Comparison of ENCODE assay signal across 17 cellular contexts in the genomic region with DNA sequence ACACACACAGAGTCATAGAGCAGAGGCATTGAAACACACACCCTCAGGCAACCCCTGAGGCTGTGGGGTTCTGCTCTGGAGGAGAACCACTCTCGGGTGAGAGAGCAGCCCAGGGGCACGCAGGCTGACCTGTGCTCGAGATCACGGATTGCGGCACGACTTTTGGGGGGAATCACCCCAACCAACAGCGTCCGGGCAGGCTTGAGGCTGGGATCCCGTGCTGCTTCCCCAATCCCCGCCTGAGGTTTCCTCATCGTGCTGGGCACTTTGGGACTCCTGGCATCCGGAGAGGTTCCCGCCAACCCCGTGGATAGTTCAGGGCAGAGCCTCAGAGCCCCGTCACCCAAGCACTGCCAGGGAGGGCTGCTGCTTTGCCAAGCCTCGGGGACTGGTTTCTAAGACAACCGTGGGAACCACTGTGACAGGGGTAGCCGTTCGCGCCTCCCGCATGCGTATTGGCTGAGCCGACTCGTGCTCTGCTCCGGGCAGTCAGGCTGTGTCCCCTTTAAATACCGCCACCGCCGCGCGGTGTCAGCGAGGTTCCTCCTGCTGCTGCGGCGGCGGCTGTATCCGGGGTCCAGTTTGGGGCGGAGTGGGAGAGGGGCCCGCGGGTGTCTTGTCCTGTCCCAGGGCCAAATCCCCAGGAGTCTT.
A peak's percentile ranks its signal among the peaks of the same experiment; 100 is the strongest.
DNase-seq lines count a peak whose midpoint lies in the region; ATAC-seq and TF ChIP-seq lines count a peak whose summit lies in the region.
"Had no signal": no experiment of that assay in that cellular context is flagged by ENCODE, and none has a peak within 500 bp of the region (broad histone marks: within the 10 kb centered on the region; RNA-seq: fewer than 3 reads in every experiment).

No MANE protein-coding gene starts in this region.

- no peak overlapping the region for H3K14ac ChIP-seq in mesenchymal stem cell (ENCODE audit: low read length in 2 of 2)

- H3K4me1 ChIP-seq in mesenchymal stem cell (ENCODE audit: control insufficient read depth, insufficient read depth, low read depth, low read length), result no peaks in the 10 kb centered on the region
- no peaks in the 10 kb centered on the region for H3K4me1 ChIP-seq in CD8-positive, alpha-beta T cell (ENCODE audit: insufficient read depth, low read length)
- H3K4me1 ChIP-seq: transverse colon had no signal

- H3K23ac ChIP-seq in mesenchymal stem cell (ENCODE audit: low read length in 2 of 2), result no peak overlapping the region

- no peak overlapping the region for H3K27ac ChIP-seq in mesenchymal stem cell (ENCODE audit: low read length, poor library complexity, severe bottlenecking)
- no peak overlapping the region for H3K27ac ChIP-seq in CD8-positive, alpha-beta T cell (ENCODE audit: low read depth, low read length)
- H3K27ac ChIP-seq: transverse colon had no signal

- peak overlapping the region in 1 of 2 experiments; percentile 34 for H3K4me3 ChIP-seq in mesenchymal stem cell (ENCODE audit: insufficient read depth in 1 of 2, low read depth in 1 of 2, low read length in 2 of 2)
- no peak overlapping the region for H3K4me3 ChIP-seq in CD8-positive, alpha-beta T cell (ENCODE audit: low read depth, low read length)
- H3K4me3 ChIP-seq: transverse colon had no signal

- no peak overlapping the region for H2AK5ac ChIP-seq in mesenchymal stem cell (ENCODE audit: low read length, severe bottlenecking)

- ATAC-seq in Right ventricle myocardium superior (ENCODE audit: poor library complexity), result no peak
- no peak for ATAC-seq in activated CD4-positive, alpha-beta T cell treated with anti-CD3 and anti-CD28 coated beads for 36 hours
- ATAC-seq in CD8-positive, alpha-beta T cell, result no peak

- H3K4me3 Mint-ChIP-seq in chondrocyte (ENCODE audit: unreplicated experiment), result no peak overlapping the region
- H3K4me3 Mint-ChIP-seq in activated CD4-positive, alpha-beta T cell treated with anti-CD3 and anti-CD28 coated beads for 36 hours, result no peak overlapping the region
- no peak overlapping the region for H3K4me3 Mint-ChIP-seq in CD8-positive, alpha-beta T cell
- H3K4me3 Mint-ChIP-seq: activated naive CD8-positive, alpha-beta T cell treated with anti-CD3 and anti-CD28 coated beads, Interleukin-2, amount 10 ng/mL, durations not matched to agents 7 days and 5 days; central memory CD8-positive, alpha-beta T cell had no signal

- CTCF ChIA-PET in activated CD4-positive, alpha-beta T cell treated with anti-CD3 and anti-CD28 coated beads for 36 hours (lab: Charles Lee), result no interaction called here
- CTCF ChIA-PET in CD8-positive, alpha-beta T cell (lab: Charles Lee), result no interaction called here

- H2BK5ac ChIP-seq in mesenchymal stem cell (ENCODE audit: low read depth, low read length, poor library complexity, severe bottlenecking), result no peak overlapping the region

- no peaks in the 10 kb centered on the region for H3K27me3 Mint-ChIP-seq in chondrocyte (ENCODE audit: low read depth)
- H3K27me3 Mint-ChIP-seq in activated CD4-positive, alpha-beta T cell treated with anti-CD3 and anti-CD28 coated beads for 36 hours, result no peaks in the 10 kb centered on the region
- H3K27me3 Mint-ChIP-seq in CD8-positive, alpha-beta T cell (ENCODE audit: low read depth), result no peaks in the 10 kb centered on the region
- H3K27me3 Mint-ChIP-seq: activated naive CD8-positive, alpha-beta T cell treated with anti-CD3 and anti-CD28 coated beads, Interleukin-2, amount 10 ng/mL, durations not matched to agents 7 days and 5 days; central memory CD8-positive, alpha-beta T cell had no signal

- intact Hi-C loops in Right ventricle myocardium superior (cut with DNase I), result no loop called here
- intact Hi-C loops in cardiac septum (cut with DNase I), result no loop called here
- intact Hi-C loops in activated CD4-positive, alpha-beta T cell treated with anti-CD3 and anti-CD28 coated beads for 36 hours (cut with DNase I, micrococcal nuclease), result no loop called here
- intact Hi-C loops in CD8-positive, alpha-beta T cell (cut with DNase I, micrococcal nuclease), result no loop called here

- H3K27me3 ChIP-seq in mesenchymal stem cell (ENCODE audit: control insufficient read depth in 1 of 2, insufficient read depth in 1 of 2, low read length in 2 of 2), result no peaks in the 10 kb centered on the region
- H3K27me3 ChIP-seq in CD8-positive, alpha-beta T cell (ENCODE audit: insufficient read depth, low read length), result no peaks in the 10 kb centered on the region
- H3K27me3 ChIP-seq: transverse colon had no signal

- H3K4me2 ChIP-seq in mesenchymal stem cell (ENCODE audit: low read length, poor library complexity, severe bottlenecking), result no peak overlapping the region

- DNase-seq in Right ventricle myocardium superior (peak; percentile 50), cardiac septum (ENCODE audit: low spot score) (no peak), chondrocyte (ENCODE audit: low spot score) (peak; percentile 99), mesenchymal stem cell (no peak), G401 (ENCODE audit: low spot score) (no peak), SW480 (ENCODE audit: low spot score) (no peak)
- DNase-seq in activated CD4-positive, alpha-beta T cell treated with anti-CD3 and anti-CD28 coated beads for 36 hours, result no peak
- no peak for DNase-seq in CD8-positive, alpha-beta T cell
- DNase-seq: activated naive CD8-positive, alpha-beta T cell treated with anti-CD3 and anti-CD28 coated beads, Interleukin-2, amount 10 ng/mL, durations not matched to agents 7 days and 5 days; hypothalamus; IMR-90; NCI-H1417 treated with DMSO at 0.1 percent for 48 hours; NCI-H524 treated with DMSO at 0.1 percent for 48 hours; occipital lobe; SIG-M5; transverse colon had no signal

- no peak overlapping the region for H3K9ac ChIP-seq in mesenchymal stem cell (ENCODE audit: low read length)

- no peak overlapping the region for H4K8ac ChIP-seq in mesenchymal stem cell (ENCODE audit: low read length)

- no peak overlapping the region for H3K18ac ChIP-seq in mesenchymal stem cell (ENCODE audit: low read depth in 1 of 2, low read length in 2 of 2)

- no peaks in the 10 kb centered on the region for H3K4me1 Mint-ChIP-seq in chondrocyte (ENCODE audit: low read depth)
- no peaks in the 10 kb centered on the region for H3K4me1 Mint-ChIP-seq in activated CD4-positive, alpha-beta T cell treated with anti-CD3 and anti-CD28 coated beads for 36 hours
- H3K4me1 Mint-ChIP-seq in CD8-positive, alpha-beta T cell (ENCODE audit: low read depth), result no peaks in the 10 kb centered on the region
- H3K4me1 Mint-ChIP-seq: activated naive CD8-positive, alpha-beta T cell treated with anti-CD3 and anti-CD28 coated beads, Interleukin-2, amount 10 ng/mL, durations not matched to agents 7 days and 5 days; central memory CD8-positive, alpha-beta T cell had no signal

- WGBS in mesenchymal stem cell, result 91% methylated on average over 38 of the region's 38 CpGs

- H2BK15ac ChIP-seq in mesenchymal stem cell (ENCODE audit: low read depth, poor library complexity, severe bottlenecking), result no peak overlapping the region

- no peak overlapping the region for H2AFZ ChIP-seq in mesenchymal stem cell (ENCODE audit: low read depth, low read length)

- TF ChIP-seq CTCF in chondrocyte (IDR thresholded peaks at IDR 0.05), result no peak
- no peak for TF ChIP-seq CTCF in CD8-positive, alpha-beta T cell (IDR thresholded peaks at IDR 0.05)

- H3K4ac ChIP-seq in mesenchymal stem cell (ENCODE audit: low read depth in 1 of 2, low read length in 2 of 2), result no peak overlapping the region

- in situ Hi-C loops in G401 (cut with HindIII; ENCODE audit: low sequenced_read_pairs), result no loop called here

- H3K36me3 ChIP-seq in mesenchymal stem cell (ENCODE audit: control insufficient read depth in 1 of 2, insufficient read depth in 2 of 2, low read depth in 1 of 2, low read length in 2 of 2), result peaks cover 0 to 3% of the 10 kb centered on the region in 2 experiments
- H3K36me3 ChIP-seq in CD8-positive, alpha-beta T cell (ENCODE audit: insufficient read depth, low read length), result no peaks in the 10 kb centered on the region
- H3K36me3 ChIP-seq: transverse colon had no signal

- POLR2A ChIA-PET in activated CD4-positive, alpha-beta T cell treated with anti-CD3 and anti-CD28 coated beads for 36 hours (lab: Charles Lee), result no interaction called here
- POLR2A ChIA-PET in CD8-positive, alpha-beta T cell (lab: Charles Lee), result no interaction called here

- peaks cover 46% of the 10 kb centered on the region for H3K9me3 Mint-ChIP-seq in chondrocyte (ENCODE audit: low read depth)
- H3K9me3 Mint-ChIP-seq in activated CD4-positive, alpha-beta T cell treated with anti-CD3 and anti-CD28 coated beads for 36 hours (ENCODE audit: low read depth), result peaks cover 25% of the 10 kb centered on the region
- peaks cover 20% of the 10 kb centered on the region for H3K9me3 Mint-ChIP-seq in CD8-positive, alpha-beta T cell

- H4K91ac ChIP-seq in mesenchymal stem cell (ENCODE audit: low read length), result peak overlapping the region; percentile 46

- no peak overlapping the region for H3K27ac Mint-ChIP-seq in chondrocyte (ENCODE audit: unreplicated experiment)
- H3K27ac Mint-ChIP-seq in activated CD4-positive, alpha-beta T cell treated with anti-CD3 and anti-CD28 coated beads for 36 hours, result no peak overlapping the region
- no peak overlapping the region for H3K27ac Mint-ChIP-seq in CD8-positive, alpha-beta T cell
- H3K27ac Mint-ChIP-seq: activated naive CD8-positive, alpha-beta T cell treated with anti-CD3 and anti-CD28 coated beads, Interleukin-2, amount 10 ng/mL, durations not matched to agents 7 days and 5 days had no signal

- no peak overlapping the region for H2BK120ac ChIP-seq in mesenchymal stem cell (ENCODE audit: low read depth, low read length)

- no peaks in the 10 kb centered on the region for H3K79me1 ChIP-seq in mesenchymal stem cell (replicated peaks; ENCODE audit: low read length, poor library complexity, severe bottlenecking)

- H2BK12ac ChIP-seq in mesenchymal stem cell (ENCODE audit: low read length in 2 of 2), result no peak overlapping the region

- H3K36me3 Mint-ChIP-seq in chondrocyte (ENCODE audit: low read depth), result no peaks in the 10 kb centered on the region
- peaks cover 2% of the 10 kb centered on the region for H3K36me3 Mint-ChIP-seq in activated CD4-positive, alpha-beta T cell treated with anti-CD3 and anti-CD28 coated beads for 36 hours (ENCODE audit: low read depth)
- H3K36me3 Mint-ChIP-seq in CD8-positive, alpha-beta T cell, result no peaks in the 10 kb centered on the region
- H3K36me3 Mint-ChIP-seq: activated naive CD8-positive, alpha-beta T cell treated with anti-CD3 and anti-CD28 coated beads, Interleukin-2, amount 10 ng/mL, durations not matched to agents 7 days and 5 days had no signal

- peaks cover 3% of the 10 kb centered on the region for H3K9me3 ChIP-seq in mesenchymal stem cell (ENCODE audit: control insufficient read depth, low read length)
- H3K9me3 ChIP-seq in CD8-positive, alpha-beta T cell (ENCODE audit: low read length), result no peaks in the 10 kb centered on the region

Comparison
In these comparisons a context has a peak if more than half of its experiments do, and no peak if none do; other contexts are left out.
1. DNase-seq: peak in Right ventricle myocardium superior (single experiment) and chondrocyte (single experiment); none in cardiac septum (single experiment), mesenchymal stem cell (single experiment), G401 (single experiment), activated CD4-positive, alpha-beta T cell treated with anti-CD3 and anti-CD28 coated beads for 36 hours (single experiment), CD8-positive, alpha-beta T cell (0 of 7) and SW480 (single experiment).